Comparison of ENCODE assay signal across 9 cellular contexts in the genomic region with DNA sequence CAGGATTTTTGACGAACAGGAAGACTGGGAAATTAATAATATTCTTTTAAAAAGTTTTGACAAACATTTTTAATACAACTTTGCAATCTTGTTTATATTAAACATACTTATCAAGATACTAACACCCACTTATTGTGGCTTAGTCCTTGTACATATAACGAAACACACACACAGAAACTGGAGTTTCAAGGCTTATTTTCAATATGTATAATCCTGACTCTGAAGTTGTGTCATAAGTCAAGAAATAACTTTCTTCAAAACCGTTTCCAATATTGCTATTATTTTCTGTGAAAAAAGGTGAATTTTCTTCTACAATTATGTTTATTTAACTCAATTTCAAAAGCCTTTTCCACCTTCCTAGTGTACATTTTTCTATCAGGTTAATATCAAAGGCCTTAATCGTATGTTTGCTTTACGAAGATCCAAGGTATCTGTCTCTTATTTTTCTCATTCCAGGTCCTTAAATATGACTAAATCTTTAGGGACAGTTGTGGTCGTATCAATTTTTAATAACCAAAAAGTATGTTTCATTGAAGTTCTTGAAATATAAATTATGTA. TPM values are rescaled to one million over a fixed set of nuclear protein-coding genes. Genes with fewer than 3 reads are reported as not detected.
A peak's percentile ranks its signal among the peaks of the same experiment; 100 is the strongest.
DNase-seq lines count a peak whose midpoint lies in the region; FAIRE-seq and TF ChIP-seq lines count a peak whose summit lies in the region.
"Had no signal": no experiment of that assay in that cellular context is flagged by ENCODE, and none has a peak within 500 bp of the region (broad histone marks: within the 10 kb centered on the region; RNA-seq: fewer than 3 reads in every experiment).

No MANE protein-coding gene starts in this region.

- H3K9me3 ChIP-seq in astrocyte (ENCODE audit: insufficient read depth, low read depth, low read length) (no peaks in the 10 kb centered on the region), MM.1S (replicated peaks; ENCODE audit: insufficient read depth, low read length) (no peaks in the 10 kb centered on the region)

- peaks cover 48% of the 10 kb centered on the region for H3K4me1 Mint-ChIP-seq in HFFc6 (ENCODE audit: low read depth)
- peaks cover 6% of the 10 kb centered on the region for H3K4me1 Mint-ChIP-seq in astrocyte (ENCODE audit: low read depth, unreplicated experiment)

- H3K9me3 Mint-ChIP-seq in HFFc6 = no peaks in the 10 kb centered on the region
- H3K9me3 Mint-ChIP-seq in astrocyte (ENCODE audit: unreplicated experiment) = no peaks in the 10 kb centered on the region

- H3K4me2 ChIP-seq in astrocyte (ENCODE audit: low read length) = peak overlapping the region; percentile 90
- no peak overlapping the region for H3K4me2 ChIP-seq in MM.1S (ENCODE audit: low read depth, low read length)

- no peak overlapping the region for H3K9ac ChIP-seq in astrocyte (ENCODE audit: low read length)
- H3K9ac ChIP-seq in rectal smooth muscle tissue (ENCODE audit: low read length) = no peak overlapping the region
- no peak overlapping the region for H3K9ac ChIP-seq in MM.1S (ENCODE audit: low read length)

- H3K4me1 ChIP-seq in astrocyte (ENCODE audit: insufficient read depth, low read length) (peaks cover 4% of the 10 kb centered on the region), rectal smooth muscle tissue (ENCODE audit: control insufficient read depth, insufficient read depth, low read length) (no peaks in the 10 kb centered on the region), MM.1S (ENCODE audit: low read length) (no peaks in the 10 kb centered on the region)

- no peaks in the 10 kb centered on the region for H3K9me2 ChIP-seq in MM.1S (replicated peaks; ENCODE audit: insufficient read depth, low read length)

- H2AFZ ChIP-seq in astrocyte (ENCODE audit: low read depth, low read length) = no peak overlapping the region
- H2AFZ ChIP-seq in MM.1S (ENCODE audit: low read length) = no peak overlapping the region

- peak; percentile 8 to 75 (median 25) for DNase-seq in NCI-H1417 (lab: John Stamatoyannopoulos, UW)
- no peak for DNase-seq in NCI-H1417 treated with DMSO at 0.1 percent for 48 hours (lab: John Stamatoyannopoulos, UW)
- DNase-seq in HFFc6 = no peak
- DNase-seq in astrocyte (ENCODE audit: low read depth) = no peak
- no peak for DNase-seq in MM.1S
- no peak for DNase-seq in OCI-M2 (lab: John Stamatoyannopoulos, UW; ENCODE audit: unreplicated experiment)
- DNase-seq in iPS-NIHi7 (ENCODE audit: extremely low spot score) = no peak

- H3K4me3 ChIP-seq in astrocyte (ENCODE audit: insufficient read depth, low read depth, low read length) (no peak overlapping the region), rectal smooth muscle tissue (ENCODE audit: low read length) (peak overlapping the region; percentile 1), MM.1S (ENCODE audit: low read length) (no peak overlapping the region)

- H3K27ac ChIP-seq in astrocyte (ENCODE audit: low read depth, low read length) (no peak overlapping the region), rectal smooth muscle tissue (ENCODE audit: low read depth, low read length) (peak overlapping the region; percentile 3), MM.1S (ENCODE audit: low read length) (no peak overlapping the region)

- H3K4me3 Mint-ChIP-seq in HFFc6 = peak overlapping the region; percentile 96
- H3K4me3 Mint-ChIP-seq in astrocyte (ENCODE audit: unreplicated experiment) = no peak overlapping the region

- H3K27me3 Mint-ChIP-seq in HFFc6 (ENCODE audit: insufficient read depth) = peaks cover 5% of the 10 kb centered on the region
- H3K27me3 Mint-ChIP-seq in astrocyte (ENCODE audit: low read depth, unreplicated experiment) = peaks cover 56% of the 10 kb centered on the region

- no peaks in the 10 kb centered on the region for H3K36me3 ChIP-seq in astrocyte (ENCODE audit: insufficient read depth, low read length)
- peaks cover 2% of the 10 kb centered on the region for H3K36me3 ChIP-seq in rectal smooth muscle tissue (ENCODE audit: control insufficient read depth, insufficient read depth, low read length)
- no peaks in the 10 kb centered on the region for H3K36me3 ChIP-seq in MM.1S (replicated peaks; ENCODE audit: insufficient read depth, low read length)

- H3K27ac Mint-ChIP-seq in HFFc6 (peak overlapping the region; percentile 94), astrocyte (ENCODE audit: unreplicated experiment) (no peak overlapping the region)
- H3K27ac Mint-ChIP-seq: B cell had no signal

- H4K20me1 ChIP-seq in astrocyte (ENCODE audit: insufficient read depth, low read length) (no peaks in the 10 kb centered on the region), MM.1S (ENCODE audit: insufficient read depth, low read length) (no peaks in the 10 kb centered on the region)

- no peak for TF ChIP-seq CTCF in HFFc6 (IDR thresholded peaks at IDR 0.05)
- no peak for TF ChIP-seq CTCF in astrocyte (IDR thresholded peaks at IDR 0.05; ENCODE audit: insufficient read depth, low read depth, low read length)
- no peak for TF ChIP-seq CTCF in MM.1S (IDR thresholded peaks at IDR 0.05; ENCODE audit: low read length)

- no peak for FAIRE-seq in astrocyte (lab: Jason Lieb, UNC)

- H3K27me3 ChIP-seq in astrocyte (ENCODE audit: insufficient read depth, low read length) (no peaks in the 10 kb centered on the region), rectal smooth muscle tissue (ENCODE audit: control insufficient read depth, insufficient read depth, low read length) (no peaks in the 10 kb centered on the region), MM.1S (replicated peaks; ENCODE audit: insufficient read depth, low read length) (no peaks in the 10 kb centered on the region)

- peaks cover 34% of the 10 kb centered on the region for H3K79me2 ChIP-seq in astrocyte (ENCODE audit: insufficient read depth, low read length)
- no peaks in the 10 kb centered on the region for H3K79me2 ChIP-seq in MM.1S (ENCODE audit: low read length)

- no peaks in the 10 kb centered on the region for H3F3A ChIP-seq in MM.1S (ENCODE audit: insufficient read depth, low read length)

- peaks cover 22% of the 10 kb centered on the region for H3K36me3 Mint-ChIP-seq in HFFc6 (ENCODE audit: low read depth)
- no peaks in the 10 kb centered on the region for H3K36me3 Mint-ChIP-seq in astrocyte (ENCODE audit: low read depth, unreplicated experiment)

RNA-seq across cellular contexts. Expression of a gene that starts 1.8 kb away (rescaled TPM):
- total RNA-seq in HFFc6 (2021; fragmentation: NEBNext Ultra II Directional; extraction: Animal tissue kit (Norgen Biotek cat#: 25700)) = 10 to 100 TPM; 13.1 to 26.7 (median 24.9) TPM
- 0.43 and 0.60 TPM in 2 replicates for total RNA-seq in astrocyte

RNA-seq across cellular contexts. Expression of a gene that starts 11.8 kb away (rescaled TPM):
- 10 to 100 TPM; 60.1 to 79.1 (median 67.8) TPM for total RNA-seq in HFFc6 (2021; fragmentation: NEBNext Ultra II Directional; extraction: Animal tissue kit (Norgen Biotek cat#: 25700))
- 34.1 and 35.4 TPM in 2 replicates for total RNA-seq in astrocyte

Comparison
In these comparisons a context has a peak if more than half of its experiments do, and no peak if none do; other contexts are left out.
1. DNase-seq: peak in NCI-H1417 (3 of 3); none in NCI-H1417 treated with DMSO at 0.1 percent for 48 hours (single experiment), HFFc6 (single experiment), astrocyte (single experiment), MM.1S (single experiment), OCI-M2 (single experiment) and iPS-NIHi7 (single experiment).